In the genomic region with DNA sequence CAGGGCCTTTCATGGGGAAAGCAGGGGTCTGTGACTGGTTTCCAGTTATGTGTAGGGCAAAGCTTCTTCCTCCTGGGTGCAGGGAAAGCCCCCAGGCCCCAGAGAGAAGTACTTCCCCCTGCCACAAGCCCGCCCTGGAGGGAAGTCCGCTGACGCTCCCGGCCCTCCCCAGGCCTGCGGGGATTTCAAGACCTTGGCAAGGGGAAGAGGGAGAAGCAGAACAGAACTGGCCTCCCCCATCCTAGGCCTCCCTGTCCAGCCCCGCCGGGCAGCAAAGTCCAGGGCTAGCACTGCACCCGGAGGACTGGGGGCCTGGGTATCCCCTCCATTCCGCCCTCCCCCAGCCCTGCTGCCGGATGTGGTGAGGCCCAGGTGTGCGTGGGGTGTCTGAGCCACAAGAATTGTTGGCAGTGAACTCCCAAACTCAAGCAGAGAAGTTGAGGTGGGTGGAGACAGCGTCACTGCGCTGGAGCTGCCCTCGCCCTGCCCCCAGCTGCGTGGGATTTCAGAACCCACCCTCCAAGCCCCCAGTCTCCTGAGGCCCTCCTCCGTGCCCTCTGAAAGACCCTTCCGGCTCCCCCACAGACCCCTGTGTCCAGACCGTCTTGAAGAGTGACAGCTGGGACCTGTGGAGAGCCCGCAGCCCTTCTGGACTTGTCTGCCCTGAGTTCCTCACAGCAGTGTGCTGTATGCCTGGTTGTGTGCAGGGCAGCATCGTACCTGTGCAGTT, we compare ENCODE assay signal across 8 cellular contexts. TPM values are rescaled to one million over a fixed set of nuclear protein-coding genes. Genes with fewer than 3 reads are reported as not detected.
DNase-seq lines count a peak whose midpoint lies in the region; ATAC-seq, FAIRE-seq and TF ChIP-seq lines count a peak whose summit lies in the region.

No MANE protein-coding gene starts in this region.

- H3K36me3 ChIP-seq in A673 (ENCODE audit: insufficient read depth, low read length, poor library complexity, severe bottlenecking): no peaks in the 10 kb centered on the region

- peaks cover 68% of the 10 kb centered on the region for H3K4me1 Mint-ChIP-seq in activated T-cell treated with anti-CD3 and anti-CD28 coated beads, Interleukin-2, amount 50 U/mL, for 24 hours (ENCODE audit: low read depth)

- intact Hi-C loops in left ventricle myocardium superior (cut with micrococcal nuclease) (no loop called here), A673 (cut with micrococcal nuclease; ENCODE audit: unreplicated experiment) (no loop called here)

- POLR2A ChIA-PET in A673 (lab: Charles Lee; ENCODE audit: low non-redundant PET): no interaction called here

- ATAC-seq in GM21737 (IDR thresholded peaks at IDR 0.05; ENCODE audit: unreplicated experiment) (peak; percentile 25), left ventricle myocardium superior (peak; percentile 30)

- no peaks in the 10 kb centered on the region for H3K9me3 Mint-ChIP-seq in activated T-cell treated with anti-CD3 and anti-CD28 coated beads, Interleukin-2, amount 50 U/mL, for 24 hours

- H3K27ac ChIP-seq in A673 (ENCODE audit: low read depth, low read length, poor library complexity, severe bottlenecking): no peak overlapping the region

- peaks cover 39% of the 10 kb centered on the region for H3K36me3 Mint-ChIP-seq in activated T-cell treated with anti-CD3 and anti-CD28 coated beads, Interleukin-2, amount 50 U/mL, for 24 hours (ENCODE audit: low read depth)

- TF ChIP-seq CTCF in A673 (conservative IDR thresholded peaks at IDR 0.05; ENCODE audit: low read depth, low read length) (no peak), D721Med (IDR thresholded peaks at IDR 0.05; ENCODE audit: insufficient read depth, missing control alignments) (no peak)

- H3K4me1 ChIP-seq in A673 (ENCODE audit: insufficient read depth, low read length, poor library complexity, severe bottlenecking): peaks cover 9% of the 10 kb centered on the region

- peak overlapping the region; percentile 85 for H3K4me3 Mint-ChIP-seq in activated T-cell treated with anti-CD3 and anti-CD28 coated beads, Interleukin-2, amount 50 U/mL, for 24 hours

- no TSS peak for BruUV-seq in A673 (replicated peaks; lab: Mats Ljungman, UMichigan)

- no peaks in the 10 kb centered on the region for H3K9me3 ChIP-seq in A673 (ENCODE audit: low read depth, low read length, poor library complexity, severe bottlenecking)

- H3K27ac Mint-ChIP-seq in activated T-cell treated with anti-CD3 and anti-CD28 coated beads, Interleukin-2, amount 50 U/mL, for 24 hours: peak overlapping the region; percentile 99

- no peaks in the 10 kb centered on the region for H3K27me3 ChIP-seq in A673 (replicated peaks; ENCODE audit: insufficient read depth, low read depth, low read length, poor library complexity)

- no peaks in the 10 kb centered on the region for H3K27me3 Mint-ChIP-seq in activated T-cell treated with anti-CD3 and anti-CD28 coated beads, Interleukin-2, amount 50 U/mL, for 24 hours

- FAIRE-seq in D721Med (lab: Jason Lieb, UNC): no peak

- DNase-seq in ELF-1 (ENCODE audit: low read depth, low spot score): peak; percentile 27
- peak; percentile 62 for DNase-seq in NCI-H226
- peak; percentile 96 for DNase-seq in activated T-cell treated with anti-CD3 and anti-CD28 coated beads, Interleukin-2, amount 50 U/mL, for 24 hours
- DNase-seq in left ventricle myocardium superior: peak; percentile 68
- peak; percentile 88 for DNase-seq in stimulated activated CD4-positive, alpha-beta T cell treated with anti-CD3 and anti-CD28 coated beads, Interleukin-2, amount 100 ng/mL, for 4 hours (ENCODE audit: low read depth)
- no peak for DNase-seq in A673 (ENCODE audit: low spot score)
- DNase-seq in D721Med (ENCODE audit: insufficient read length, low spot score): no peak

- no peak overlapping the region for H3K4me3 ChIP-seq in A673 (ENCODE audit: low read depth, low read length, poor library complexity, severe bottlenecking)

- CTCF ChIA-PET in A673 (lab: Charles Lee): interaction anchor here (2.3 kb wide), 1 partner anchor 28 kb away, joined by 7 read pairs; no protein-coding TSS in a partner anchor

RNA-seq across cellular contexts. Expression of gene DUSP2, which starts 1.1 kb away (rescaled TPM):
- 1.9 TPM for total RNA-seq in left ventricle myocardium superior
- total RNA-seq in A673 (2021): 0.50 and 1.4 TPM in 2 replicates

RNA-seq across cellular contexts. Expression of gene ASTL, which starts 8.0 kb away (rescaled TPM):
- total RNA-seq in left ventricle myocardium superior (not detected), A673 (2021) (not detected in 2 replicates)

RNA-seq across cellular contexts. Expression of gene ADRA2B, which starts 29.9 kb away (rescaled TPM):
- total RNA-seq in left ventricle myocardium superior (5.0 TPM), A673 (2021) (0.11 TPM in 1 of 2 replicates, not detected in the other)

Comparison
In these comparisons a context has a peak if more than half of its experiments do, and no peak if none do; other contexts are left out.
1. DNase-seq: peak in ELF-1 (single experiment), NCI-H226 (single experiment), activated T-cell treated with anti-CD3 and anti-CD28 coated beads, Interleukin-2, amount 50 U/mL, for 24 hours (single experiment), left ventricle myocardium superior (single experiment) and stimulated activated CD4-positive, alpha-beta T cell treated with anti-CD3 and anti-CD28 coated beads, Interleukin-2, amount 100 ng/mL, for 4 hours (single experiment); none in A673 (single experiment) and D721Med (single experiment).